1 cellular context compared by ENCODE assay signal in genomic region chr1:16704502-16705100, GRCh38. TPM values are rescaled to one million over a fixed set of nuclear protein-coding genes. Genes with fewer than 3 reads are reported as not detected.
"Had no signal": no experiment of that assay in that cellular context is flagged by ENCODE, and none has a peak within 500 bp of the region (broad histone marks: within the 10 kb centered on the region; RNA-seq: fewer than 3 reads in every experiment).

No MANE protein-coding gene starts in this region.

RNA-seq across cellular contexts. Expression of gene RNU1-4, which starts 35.7 kb away (rescaled TPM):
- total RNA-seq: LHCN-M2 had no signal

RNA-seq across cellular contexts. Expression of gene RNU1-3, which starts 37.9 kb away (rescaled TPM):
- total RNA-seq: LHCN-M2 had no signal
